In the genomic region with DNA sequence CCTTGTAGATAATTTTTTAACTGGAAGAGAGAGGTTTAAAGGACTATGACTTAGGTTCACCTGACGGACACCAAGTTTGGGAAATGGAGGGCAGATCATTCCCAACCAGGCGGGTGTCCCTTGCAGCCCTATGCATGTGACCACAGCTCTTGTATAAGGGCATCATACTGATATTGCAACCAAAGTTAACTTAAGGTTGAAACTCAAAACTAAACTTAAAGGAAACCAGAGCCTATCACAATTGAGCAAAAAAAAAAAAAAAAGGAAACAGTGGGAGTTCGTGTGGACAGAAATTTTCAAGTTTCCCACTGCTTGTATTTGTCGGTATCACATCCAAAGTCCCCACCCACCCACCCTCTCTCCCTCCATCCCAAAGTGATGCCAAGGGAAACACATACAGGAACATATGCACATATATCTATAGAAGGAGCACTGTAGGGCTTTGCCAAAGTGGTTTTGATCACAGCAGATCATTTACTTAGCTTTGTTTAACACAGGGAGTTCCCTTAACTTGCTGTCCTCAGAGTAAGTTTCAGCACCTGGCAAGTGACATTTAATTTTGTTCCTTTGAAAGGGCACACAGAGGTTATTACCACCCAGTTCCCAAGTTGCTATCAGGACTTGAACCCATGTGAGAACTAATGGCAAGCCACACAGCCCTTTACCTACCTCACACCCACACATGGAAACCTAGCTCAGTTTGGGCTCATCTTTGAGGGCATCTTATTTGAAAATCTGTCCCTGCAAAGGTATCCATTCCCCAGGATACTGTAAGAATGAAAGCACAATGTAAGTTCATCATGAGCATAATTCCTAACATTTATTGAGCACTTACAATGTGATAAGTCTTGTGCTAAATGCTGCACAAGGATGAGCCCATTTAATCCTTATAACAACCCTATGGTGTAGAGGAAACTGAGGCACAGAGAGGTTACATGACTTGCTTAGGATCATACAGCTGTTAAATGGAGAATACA, we compare ENCODE assay signal across 18 cellular contexts.
DNase-seq lines count a peak whose midpoint lies in the region; ATAC-seq lines count a peak whose summit lies in the region.
"Had no signal": no experiment of that assay in that cellular context is flagged by ENCODE, and none has a peak within 500 bp of the region (broad histone marks: within the 10 kb centered on the region; RNA-seq: fewer than 3 reads in every experiment).

No MANE protein-coding gene starts in this region.

- H3K4me3 ChIP-seq in mesendoderm (ENCODE audit: low read length) = no peak overlapping the region
- H3K4me3 ChIP-seq: PC-9, transverse colon had no signal

- H3K36me3 ChIP-seq in mesendoderm (ENCODE audit: control insufficient read depth, insufficient read depth, low read length) = no peaks in the 10 kb centered on the region
- H3K36me3 ChIP-seq: transverse colon had no signal

- DNase-seq in mesendoderm = no peak
- no peak for DNase-seq in iPS-NIHi11 (ENCODE audit: low spot score)
- no peak for DNase-seq in SW480 (ENCODE audit: low spot score)
- DNase-seq in RPMI8226 = no peak
- no peak for DNase-seq in NCI-H2107 treated with DMSO at 0.1 percent for 48 hours (lab: John Stamatoyannopoulos, UW; ENCODE audit: unreplicated experiment)
- DNase-seq: activated CD4-positive, alpha-beta T cell treated with anti-CD3 and anti-CD28 coated beads, Interleukin-2, amount 50 U/mL, for 48 hours; activated T-cell treated with anti-CD3 and anti-CD28 coated beads, Interleukin-2, amount 50 U/mL, for 72 hours; anterior cingulate cortex; NCI-H187; NCI-H524; PC-9; stimulated activated CD4-positive, alpha-beta T cell treated with anti-CD3 and anti-CD28 coated beads, Interleukin-4, amount 100 ng/mL, for 24 hours; transverse colon had no signal

- no peak overlapping the region for H4K5ac ChIP-seq in mesendoderm (ENCODE audit: low read length)

- H3K27ac ChIP-seq in mesendoderm (ENCODE audit: low read depth, low read length) = no peak overlapping the region
- H3K27ac ChIP-seq: PC-9, transverse colon had no signal

- no peak overlapping the region for H3K56ac ChIP-seq in mesendoderm (ENCODE audit: low read length)

- no peak overlapping the region for H2AK5ac ChIP-seq in mesendoderm (ENCODE audit: low read length)

- no peak overlapping the region for H3K4ac ChIP-seq in mesendoderm (ENCODE audit: low read depth, low read length)

- H3K9ac ChIP-seq in mesendoderm (ENCODE audit: low read length) = no peak overlapping the region

- H3K79me2 ChIP-seq in mesendoderm (ENCODE audit: control insufficient read depth, insufficient read depth, low read length) = no peaks in the 10 kb centered on the region

- H3K4me1 ChIP-seq in mesendoderm (ENCODE audit: control insufficient read depth, low read depth, low read length) = no peaks in the 10 kb centered on the region
- H3K4me1 ChIP-seq: transverse colon had no signal

- H3K79me1 ChIP-seq in mesendoderm (ENCODE audit: low read length) = no peaks in the 10 kb centered on the region

- H2BK5ac ChIP-seq in mesendoderm (ENCODE audit: low read length) = no peak overlapping the region

- H3K23ac ChIP-seq in mesendoderm (ENCODE audit: low read length) = no peak overlapping the region

- no peak overlapping the region for H3K18ac ChIP-seq in mesendoderm (ENCODE audit: low read length)

- no peaks in the 10 kb centered on the region for H3K27me3 ChIP-seq in mesendoderm (ENCODE audit: insufficient read depth, low read length, poor library complexity)
- H3K27me3 ChIP-seq: transverse colon had no signal

- no peak overlapping the region for H2BK15ac ChIP-seq in mesendoderm (replicated peaks; ENCODE audit: low read depth)

- peak; percentile 82 for ATAC-seq in GM18907 (IDR thresholded peaks at IDR 0.05; ENCODE audit: unreplicated experiment)
- peak; percentile 54 for ATAC-seq in GM21423 (IDR thresholded peaks at IDR 0.05; ENCODE audit: unreplicated experiment)
- peak; percentile 44 for ATAC-seq in HG02973 (IDR thresholded peaks at IDR 0.05; ENCODE audit: unreplicated experiment)
- ATAC-seq: left lobe of liver, SK-N-SH treated with all-trans-retinoic acid at 6 μM for 48 hours had no signal

- no peak overlapping the region for H3K4me2 ChIP-seq in mesendoderm (ENCODE audit: low read length)
- H3K4me2 ChIP-seq: PC-9 had no signal

- no CpG with 5 or more reads among the region's 4 CpGs for WGBS in mesendoderm (ENCODE audit: extremely low coverage, insufficient coverage, low lambda C conversion rate)

- peak overlapping the region; percentile 5 for H4K8ac ChIP-seq in mesendoderm (ENCODE audit: low read depth, low read length)

- no peak overlapping the region for H2BK120ac ChIP-seq in mesendoderm (ENCODE audit: low read depth, low read length)
